In the genomic region with DNA sequence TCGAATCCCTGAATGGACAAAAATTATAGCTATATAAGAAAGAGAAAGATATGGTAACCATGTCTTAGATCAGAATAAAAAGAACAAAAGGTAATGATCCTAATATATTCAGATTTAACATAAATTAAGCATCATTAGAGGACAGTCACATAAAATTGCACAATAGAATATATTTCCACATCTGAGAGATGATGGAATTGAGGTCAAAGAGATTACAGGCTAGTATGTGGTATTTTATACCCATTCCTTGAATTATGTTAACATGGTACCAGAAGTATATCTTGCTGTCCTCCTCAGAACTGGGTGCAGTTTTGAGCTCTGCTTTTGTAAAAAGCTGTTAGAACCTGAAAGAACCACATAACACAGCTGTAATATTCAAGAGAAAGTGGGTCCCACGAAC, we compare ENCODE assay signal across 27 cellular contexts.
"Had no signal": no experiment of that assay in that cellular context is flagged by ENCODE, and none has a peak within 500 bp of the region (broad histone marks: within the 10 kb centered on the region; RNA-seq: fewer than 3 reads in every experiment).

No MANE protein-coding gene starts in this region.

- H3K4me3 ChIP-seq: ascending aorta, dorsolateral prefrontal cortex, esophagus muscularis mucosa, heart left ventricle, lower lobe of right lung, sigmoid colon, testis, uterus had no signal

- H3K4me3 Mint-ChIP-seq: activated CD4-positive, alpha-beta T cell treated with anti-CD3 and anti-CD28 coated beads, Interleukin-2, amount 10 ng/mL, durations not matched to agents 7 days and 5 days; activated CD8-positive, alpha-beta memory T cell treated with anti-CD3 and anti-CD28 coated beads, Interleukin-2, amount 10 ng/mL, durations not matched to agents 7 days and 5 days; activated CD8-positive, alpha-beta T cell treated with anti-CD3 and anti-CD28 coated beads for 36 hours; activated T-helper 1 cell treated with anti-CD3 and anti-CD28 coated beads, Interleukin-12 subunit alpha, Interleukin-12 subunit beta, Interleukin-2, Interleukin-4 antibody, amounts not matched to agents 30 ng/mL and 10 ng/mL and 1 ng/mL, durations not matched to agents 14 hours and 24 hours and 36 hours; effector memory CD8-positive, alpha-beta T cell had no signal

- H3K27me3 Mint-ChIP-seq: effector memory CD8-positive, alpha-beta T cell; progenitor cell of endocrine pancreas had no signal

- H3K27ac ChIP-seq: ascending aorta, brain microvascular endothelial cell, esophagus muscularis mucosa, heart left ventricle, lower lobe of right lung, sigmoid colon, testis, uterus, WERI-Rb-1 had no signal

- DNase-seq: activated CD4-positive, alpha-beta T cell treated with anti-CD3 and anti-CD28 coated beads, Interleukin-2, amount 10 ng/mL, durations not matched to agents 7 days and 5 days; activated CD4-positive, CD25-positive, alpha-beta regulatory T cell treated with anti-CD3 and anti-CD28 coated beads, Interleukin-2, amount 50 U/mL, for 72 hours; activated CD8-positive, alpha-beta memory T cell treated with anti-CD3 and anti-CD28 coated beads, Interleukin-2, amount 10 ng/mL, durations not matched to agents 7 days and 5 days; activated CD8-positive, alpha-beta T cell treated with anti-CD3 and anti-CD28 coated beads for 36 hours; activated gamma-delta T cell; activated naive CD4-positive, alpha-beta T cell treated with anti-CD3 and anti-CD28 coated beads, Interleukin-2, amount 50 U/mL, for 16 hours; activated T-cell treated with anti-CD3 and anti-CD28 coated beads for 4 hours; brain microvascular endothelial cell; caudate nucleus; dorsolateral prefrontal cortex; effector memory CD8-positive, alpha-beta T cell; heart left ventricle; lower lobe of right lung; naive thymus-derived CD4-positive, alpha-beta T cell; retina; sigmoid colon; stimulated activated CD4-positive, alpha-beta T cell treated with anti-CD3 and anti-CD28 coated beads, Interleukin-2, amount 100 ng/mL, for 48 hours; stimulated activated CD8-positive, alpha-beta memory T cell treated with anti-CD3 and anti-CD28 coated beads, Interleukin-4, amount 100 ng/mL, for 48 hours; stimulated activated naive CD4-positive, alpha-beta T cell; testis; trophoblast cell; uterus; WERI-Rb-1 had no signal

- H3K9me3 Mint-ChIP-seq: effector memory CD8-positive, alpha-beta T cell had no signal

- H3K27ac Mint-ChIP-seq: activated CD4-positive, alpha-beta T cell treated with anti-CD3 and anti-CD28 coated beads, Interleukin-2, amount 10 ng/mL, durations not matched to agents 7 days and 5 days; activated CD8-positive, alpha-beta memory T cell treated with anti-CD3 and anti-CD28 coated beads, Interleukin-2, amount 10 ng/mL, durations not matched to agents 7 days and 5 days; activated CD8-positive, alpha-beta T cell treated with anti-CD3 and anti-CD28 coated beads for 36 hours; activated T-helper 1 cell treated with anti-CD3 and anti-CD28 coated beads, Interleukin-12 subunit alpha, Interleukin-12 subunit beta, Interleukin-2, Interleukin-4 antibody, amounts not matched to agents 30 ng/mL and 10 ng/mL and 1 ng/mL, durations not matched to agents 14 hours and 24 hours and 36 hours; effector memory CD8-positive, alpha-beta T cell; naive thymus-derived CD4-positive, alpha-beta T cell; progenitor cell of endocrine pancreas had no signal
